Comparison of ENCODE assay signal across 19 cellular contexts in the genomic region with DNA sequence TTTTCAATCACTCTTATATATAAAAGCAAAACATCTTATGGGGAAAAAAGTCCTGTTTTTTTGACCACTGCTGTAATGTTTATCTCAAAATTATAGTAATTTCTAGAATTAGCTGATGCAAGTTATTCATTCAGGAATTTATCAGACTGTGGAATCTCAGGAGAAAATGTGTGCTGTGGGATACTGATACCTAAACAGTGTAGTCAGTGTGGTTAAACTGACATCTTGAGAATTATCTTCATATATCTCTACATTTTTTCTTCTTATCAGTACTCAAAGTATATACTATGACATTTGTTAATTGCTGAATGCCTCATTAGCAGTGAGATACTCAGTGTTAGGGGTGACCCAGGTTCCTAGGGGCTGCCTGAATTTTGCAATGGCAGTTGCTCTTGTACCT.
A peak's percentile ranks its signal among the peaks of the same experiment; 100 is the strongest.
DNase-seq lines count a peak whose midpoint lies in the region; ATAC-seq, FAIRE-seq and TF ChIP-seq lines count a peak whose summit lies in the region.
"Had no signal": no experiment of that assay in that cellular context is flagged by ENCODE, and none has a peak within 500 bp of the region (broad histone marks: within the 10 kb centered on the region; RNA-seq: fewer than 3 reads in every experiment).

No MANE protein-coding gene starts in this region.

- no peak for DNase-seq in GM23338 (ENCODE audit: low spot score)
- no peak for DNase-seq in SK-N-SH
- DNase-seq in astrocyte (ENCODE audit: low read depth), result peak; percentile 9
- no peak for DNase-seq in PC-9
- no peak for DNase-seq in NCI-H526 treated with DMSO at 0.1 percent for 48 hours (lab: John Stamatoyannopoulos, UW)
- DNase-seq in LoVo (ENCODE audit: low spot score), result no peak
- DNase-seq in natural killer cell, result no peak
- DNase-seq: ACHN; AML-193; Caco-2; CD4-positive, alpha-beta T cell; GF-D8; HCEC 1CT; KG1 had no signal

- H3K36me3 Mint-ChIP-seq in GM23338 (ENCODE audit: low read depth) (no peaks in the 10 kb centered on the region), astrocyte (ENCODE audit: low read depth, unreplicated experiment) (no peaks in the 10 kb centered on the region), natural killer cell (no peaks in the 10 kb centered on the region)
- H3K36me3 Mint-ChIP-seq: IgD-negative memory B cell had no signal

- H3K4me2 ChIP-seq in GM23338 (no peak overlapping the region), SK-N-SH (no peak overlapping the region), astrocyte (ENCODE audit: low read length) (no peak overlapping the region), PC-9 (no peak overlapping the region)

- H4K20me1 ChIP-seq in GM23338 (replicated peaks; ENCODE audit: insufficient read depth) (no peaks in the 10 kb centered on the region), SK-N-SH (ENCODE audit: insufficient read depth) (no peaks in the 10 kb centered on the region), astrocyte (ENCODE audit: insufficient read depth, low read length) (no peaks in the 10 kb centered on the region), PC-9 (ENCODE audit: insufficient read depth) (no peaks in the 10 kb centered on the region)

- intact Hi-C loops in PC-9 (cut with micrococcal nuclease; ENCODE audit: unreplicated experiment), result no loop called here
- intact Hi-C loops in natural killer cell (cut with micrococcal nuclease), result no loop called here

- H3K27ac ChIP-seq in GM23338 (ENCODE audit: low read depth) (no peak overlapping the region), SK-N-SH (ENCODE audit: low read depth in 2 of 2, low read length in 1 of 2) (no peak overlapping the region), astrocyte (ENCODE audit: low read depth, low read length) (no peak overlapping the region), PC-9 (no peak overlapping the region)
- H3K27ac ChIP-seq: C4-2B had no signal

- ATAC-seq in GM23338 (no peak), natural killer cell (no peak)

- TF ChIP-seq RAD21 in SK-N-SH (IDR thresholded peaks at IDR 0.05; ENCODE audit: low read length), result no peak

- H3K27me3 Mint-ChIP-seq in GM23338 (ENCODE audit: insufficient read depth, low read depth, poor library complexity) (no peaks in the 10 kb centered on the region), astrocyte (ENCODE audit: low read depth, unreplicated experiment) (no peaks in the 10 kb centered on the region), natural killer cell (ENCODE audit: low read depth in 2 of 2) (no peaks in the 10 kb centered on the region)
- H3K27me3 Mint-ChIP-seq: CD4-positive, alpha-beta T cell; IgD-negative memory B cell had no signal

- no peaks in the 10 kb centered on the region for H3K9me3 Mint-ChIP-seq in GM23338
- H3K9me3 Mint-ChIP-seq in astrocyte (ENCODE audit: unreplicated experiment), result no peaks in the 10 kb centered on the region
- H3K9me3 Mint-ChIP-seq in natural killer cell, result peaks cover 9 to 11% of the 10 kb centered on the region in 2 donors
- H3K9me3 Mint-ChIP-seq: IgD-negative memory B cell had no signal

- FAIRE-seq in astrocyte (lab: Jason Lieb, UNC), result no peak
- FAIRE-seq: A204.1, H54, HTR-8/SVneo had no signal

- no TSS peak for BruUV-seq in PC-9 (replicated peaks; lab: Mats Ljungman, UMichigan)

- CTCF ChIA-PET in SK-N-SH (lab: Yijun Ruan, JAX) (interaction anchor here (0.8 to 1.5 kb wide), 3 partner anchors 9 to 166 kb away, joined by 3 read pairs; no protein-coding TSS in a partner anchor), PC-9 (lab: Charles Lee) (no interaction called here)

- H2AFZ ChIP-seq in GM23338 (0 out of 2 replicates have a peak overlapping the region, but pooled peaks have one; percentile 13), SK-N-SH (ENCODE audit: low read depth) (no peak overlapping the region), astrocyte (ENCODE audit: low read depth, low read length) (no peak overlapping the region), PC-9 (no peak overlapping the region)

- no peaks in the 10 kb centered on the region for H3K27me3 ChIP-seq in GM23338 (ENCODE audit: insufficient read depth)
- H3K27me3 ChIP-seq in SK-N-SH (ENCODE audit: insufficient read depth), result no peaks in the 10 kb centered on the region
- no peaks in the 10 kb centered on the region for H3K27me3 ChIP-seq in astrocyte (ENCODE audit: insufficient read depth, low read length)
- H3K27me3 ChIP-seq in PC-9 (ENCODE audit: insufficient read depth, low read depth), result no peaks in the 10 kb centered on the region

- TF ChIP-seq EP300 in SK-N-SH (IDR thresholded peaks at IDR 0.05; ENCODE audit: borderline replicate concordance in 1 of 2, low read depth in 1 of 2, low read length in 1 of 2), result no peak

- H3K9ac ChIP-seq in SK-N-SH (no peak overlapping the region), astrocyte (ENCODE audit: low read length) (no peak overlapping the region)

- no peak overlapping the region for H3K27ac Mint-ChIP-seq in GM23338
- no peak overlapping the region for H3K27ac Mint-ChIP-seq in astrocyte (ENCODE audit: unreplicated experiment)
- no peak overlapping the region for H3K27ac Mint-ChIP-seq in natural killer cell
- H3K27ac Mint-ChIP-seq: CD4-positive, alpha-beta T cell; IgD-negative memory B cell had no signal

- H3K4me3 Mint-ChIP-seq in GM23338 (no peak overlapping the region), astrocyte (ENCODE audit: unreplicated experiment) (no peak overlapping the region), natural killer cell (no peak overlapping the region)
- H3K4me3 Mint-ChIP-seq: CD4-positive, alpha-beta T cell; IgD-negative memory B cell had no signal

- POLR2A ChIA-PET in SK-N-SH (lab: Yijun Ruan, JAX) (no interaction called here), PC-9 (lab: Charles Lee; ENCODE audit: unreplicated experiment) (no interaction called here)

- H3K4me3 ChIP-seq in GM23338 (no peak overlapping the region), SK-N-SH (ENCODE audit: low read depth in 2 of 2, low read length in 1 of 2) (no peak overlapping the region), astrocyte (ENCODE audit: insufficient read depth, low read depth, low read length) (no peak overlapping the region), PC-9 (no peak overlapping the region)

- TF ChIP-seq CTCF in GM23338 (conservative IDR thresholded peaks at IDR 0.05; ENCODE audit: low read depth in 2 of 2) (no peak), SK-N-SH (IDR thresholded peaks at IDR 0.05) (no peak), astrocyte (IDR thresholded peaks at IDR 0.05; ENCODE audit: insufficient read depth, low read depth, low read length) (no peak), PC-9 (conservative IDR thresholded peaks at IDR 0.05) (no peak), natural killer cell (IDR thresholded peaks at IDR 0.05) (no peak)

- H3K9me3 ChIP-seq in SK-N-SH, result no peaks in the 10 kb centered on the region
- no peaks in the 10 kb centered on the region for H3K9me3 ChIP-seq in astrocyte (ENCODE audit: insufficient read depth, low read depth, low read length)
- no peaks in the 10 kb centered on the region for H3K9me3 ChIP-seq in PC-9 (ENCODE audit: insufficient read depth, low read depth)
- H3K9me3 ChIP-seq: Caco-2 had no signal

- H3K36me3 ChIP-seq in GM23338 (ENCODE audit: insufficient read depth) (no peaks in the 10 kb centered on the region), SK-N-SH (replicated peaks in 1 of 2; ENCODE audit: control insufficient read depth in 1 of 2, insufficient read depth in 2 of 2, low read length in 1 of 2) (no peaks in the 10 kb centered on the region), astrocyte (ENCODE audit: insufficient read depth, low read length) (no peaks in the 10 kb centered on the region), PC-9 (ENCODE audit: low read depth) (no peaks in the 10 kb centered on the region)

- H3K9me2 ChIP-seq in GM23338 (ENCODE audit: insufficient read depth) (no peaks in the 10 kb centered on the region), SK-N-SH (no peaks in the 10 kb centered on the region), PC-9 (ENCODE audit: insufficient read depth) (peaks cover 3% of the 10 kb centered on the region; the same call in 1 of the 2 replicates)

- H3K79me2 ChIP-seq in GM23338 (replicated peaks; ENCODE audit: insufficient read depth), result no peaks in the 10 kb centered on the region
- no peaks in the 10 kb centered on the region for H3K79me2 ChIP-seq in SK-N-SH (ENCODE audit: insufficient read depth)
- H3K79me2 ChIP-seq in astrocyte (ENCODE audit: insufficient read depth, low read length), result no peaks in the 10 kb centered on the region
- H3K79me2 ChIP-seq in PC-9 (ENCODE audit: low read depth), result no peaks in the 10 kb centered on the region

- H3K4me1 Mint-ChIP-seq in GM23338, result no peaks in the 10 kb centered on the region
- H3K4me1 Mint-ChIP-seq in astrocyte (ENCODE audit: low read depth, unreplicated experiment), result peaks cover 8% of the 10 kb centered on the region
- H3K4me1 Mint-ChIP-seq in natural killer cell, result no peaks in the 10 kb centered on the region
- H3K4me1 Mint-ChIP-seq: IgD-negative memory B cell had no signal

- H3K4me1 ChIP-seq in GM23338 (ENCODE audit: insufficient read depth) (no peaks in the 10 kb centered on the region), SK-N-SH (ENCODE audit: control insufficient read depth in 1 of 2, insufficient read depth in 2 of 2, low read depth in 1 of 2, low read length in 1 of 2) (peaks cover 0 to 8% of the 10 kb centered on the region in 2 experiments; a peak in 2 of 4 replicates), astrocyte (ENCODE audit: insufficient read depth, low read length) (no peaks in the 10 kb centered on the region), PC-9 (replicated peaks; ENCODE audit: insufficient read depth) (no peaks in the 10 kb centered on the region)
- H3K4me1 ChIP-seq: Caco-2 had no signal

- H3F3A ChIP-seq in GM23338 (replicated peaks; ENCODE audit: low read depth) (no peaks in the 10 kb centered on the region), SK-N-SH (replicated peaks; ENCODE audit: insufficient read depth) (no peaks in the 10 kb centered on the region), PC-9 (ENCODE audit: insufficient read depth, low read depth) (no peaks in the 10 kb centered on the region)

TF ChIP-seq in SK-N-SH, 30 proteins besides CTCF, POLR2A, EP300 and RAD21:
- 0 out of 2 replicates have a peak, but pooled peaks have one; percentile 8 for TF ChIP-seq TCF12 (IDR thresholded peaks at IDR 0.05)
- TF ChIP-seq MEF2A (IDR thresholded peaks at IDR 0.05; ENCODE audit: borderline replicate concordance, low read depth), result no peak
- TF ChIP-seq, protein P1, sequence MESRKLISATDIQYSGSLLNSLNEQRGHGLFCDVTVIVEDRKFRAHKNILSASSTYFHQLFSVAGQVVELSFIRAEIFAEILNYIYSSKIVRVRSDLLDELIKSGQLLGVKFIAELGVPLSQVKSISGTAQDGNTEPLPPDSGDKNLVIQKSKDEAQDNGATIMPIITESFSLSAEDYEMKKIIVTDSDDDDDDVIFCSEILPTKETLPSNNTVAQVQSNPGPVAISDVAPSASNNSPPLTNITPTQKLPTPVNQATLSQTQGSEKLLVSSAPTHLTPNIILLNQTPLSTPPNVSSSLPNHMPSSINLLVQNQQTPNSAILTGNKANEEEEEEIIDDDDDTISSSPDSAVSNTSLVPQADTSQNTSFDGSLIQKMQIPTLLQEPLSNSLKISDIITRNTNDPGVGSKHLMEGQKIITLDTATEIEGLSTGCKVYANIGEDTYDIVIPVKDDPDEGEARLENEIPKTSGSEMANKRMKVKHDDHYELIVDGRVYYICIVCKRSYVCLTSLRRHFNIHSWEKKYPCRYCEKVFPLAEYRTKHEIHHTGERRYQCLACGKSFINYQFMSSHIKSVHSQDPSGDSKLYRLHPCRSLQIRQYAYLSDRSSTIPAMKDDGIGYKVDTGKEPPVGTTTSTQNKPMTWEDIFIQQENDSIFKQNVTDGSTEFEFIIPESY (IDR thresholded peaks at IDR 0.05; ENCODE audit: borderline replicate concordance, low read depth), result no peak
